Comparison of ENCODE assay signal across 8 cellular contexts in the genomic region with DNA sequence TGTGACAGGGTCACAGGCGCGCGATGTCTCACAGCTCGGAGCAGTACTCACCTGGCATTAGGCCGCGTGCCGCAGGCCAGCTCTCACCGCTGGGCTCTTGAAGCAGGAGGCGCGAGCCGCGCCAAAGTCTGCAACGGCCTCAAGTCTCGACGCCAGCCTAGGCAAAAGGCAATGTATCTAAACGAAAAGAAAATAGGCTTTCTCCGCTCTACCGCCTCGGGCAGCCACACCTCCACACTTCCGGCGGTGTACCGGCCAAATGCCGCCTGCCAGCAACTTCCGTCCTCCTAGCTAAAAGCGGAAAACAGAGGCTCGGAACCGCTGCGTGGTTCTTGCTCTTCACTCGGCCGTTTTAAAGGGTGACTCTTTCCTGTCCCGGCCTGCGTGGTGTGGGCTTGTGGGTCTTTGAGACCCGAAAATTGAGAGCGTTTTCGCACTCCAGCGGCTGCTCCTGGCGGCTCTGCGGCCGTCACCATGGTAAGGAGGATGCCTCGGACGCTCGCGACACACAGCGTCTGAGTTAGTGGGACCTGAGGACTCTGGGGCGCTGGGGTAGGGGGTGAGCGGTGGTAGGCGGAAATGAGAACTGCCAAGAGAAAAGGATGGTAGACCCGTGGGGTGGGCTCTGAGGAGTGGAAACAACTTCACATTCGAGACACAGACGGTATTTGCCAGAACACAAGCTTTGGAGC. TPM values are rescaled to one million over a fixed set of nuclear protein-coding genes. Genes with fewer than 3 reads are reported as not detected.
A peak's percentile ranks its signal among the peaks of the same experiment; 100 is the strongest.
DNase-seq lines count a peak whose midpoint lies in the region; ATAC-seq and TF ChIP-seq lines count a peak whose summit lies in the region.

A gene with protein sequence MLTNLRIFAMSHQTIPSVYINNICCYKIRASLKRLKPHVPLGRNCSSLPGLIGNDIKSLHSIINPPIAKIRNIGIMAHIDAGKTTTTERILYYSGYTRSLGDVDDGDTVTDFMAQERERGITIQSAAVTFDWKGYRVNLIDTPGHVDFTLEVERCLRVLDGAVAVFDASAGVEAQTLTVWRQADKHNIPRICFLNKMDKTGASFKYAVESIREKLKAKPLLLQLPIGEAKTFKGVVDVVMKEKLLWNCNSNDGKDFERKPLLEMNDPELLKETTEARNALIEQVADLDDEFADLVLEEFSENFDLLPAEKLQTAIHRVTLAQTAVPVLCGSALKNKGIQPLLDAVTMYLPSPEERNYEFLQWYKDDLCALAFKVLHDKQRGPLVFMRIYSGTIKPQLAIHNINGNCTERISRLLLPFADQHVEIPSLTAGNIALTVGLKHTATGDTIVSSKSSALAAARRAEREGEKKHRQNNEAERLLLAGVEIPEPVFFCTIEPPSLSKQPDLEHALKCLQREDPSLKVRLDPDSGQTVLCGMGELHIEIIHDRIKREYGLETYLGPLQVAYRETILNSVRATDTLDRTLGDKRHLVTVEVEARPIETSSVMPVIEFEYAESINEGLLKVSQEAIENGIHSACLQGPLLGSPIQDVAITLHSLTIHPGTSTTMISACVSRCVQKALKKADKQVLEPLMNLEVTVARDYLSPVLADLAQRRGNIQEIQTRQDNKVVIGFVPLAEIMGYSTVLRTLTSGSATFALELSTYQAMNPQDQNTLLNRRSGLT (minus strand): TSS at position 231 of the 692 bp plus-strand sequence. CDS start 3,375 bp downstream, outside the sequence.
A gene (plus strand): TSS at position 363 of the 692 bp plus-strand sequence. CDS start 112 bp downstream, at position 475.

- CTCF ChIA-PET in activated CD4-positive, alpha-beta memory T cell treated with anti-CD3 and anti-CD28 coated beads for 36 hours (lab: Charles Lee), result interaction anchor here (0.6 to 1.9 kb wide), 8 partner anchors 9 to 813 kb away, joined by 3 to 7 read pairs (median 4); no protein-coding TSS in a partner anchor

- peaks cover 0 to 33% (median 9%) of the 10 kb centered on the region in 4 donors for H3K36me3 ChIP-seq in right lobe of liver

- peaks cover 36 to 42% of the 10 kb centered on the region in 2 donors for H3K36me3 Mint-ChIP-seq in CD14-positive monocyte
- peaks cover 20% of the 10 kb centered on the region for H3K36me3 Mint-ChIP-seq in activated CD4-positive, alpha-beta memory T cell treated with anti-CD3 and anti-CD28 coated beads for 36 hours

- H3K9me3 ChIP-seq in right lobe of liver, result no peaks in the 10 kb centered on the region

- no peaks in the 10 kb centered on the region for H3K27me3 Mint-ChIP-seq in CD14-positive monocyte (ENCODE audit: low read depth in 3 of 3)
- no peaks in the 10 kb centered on the region for H3K27me3 Mint-ChIP-seq in activated CD4-positive, alpha-beta memory T cell treated with anti-CD3 and anti-CD28 coated beads for 36 hours

- H3K27me3 ChIP-seq in dorsolateral prefrontal cortex, result no peaks in the 10 kb centered on the region
- H3K27me3 ChIP-seq in right lobe of liver, result no peaks in the 10 kb centered on the region

- H3K9me3 Mint-ChIP-seq in CD14-positive monocyte, result peaks cover 0 to 3% (median 0%) of the 10 kb centered on the region in 7 donors
- H3K9me3 Mint-ChIP-seq in activated CD4-positive, alpha-beta memory T cell treated with anti-CD3 and anti-CD28 coated beads for 36 hours, result no peaks in the 10 kb centered on the region

- H3K27ac ChIP-seq in dorsolateral prefrontal cortex (peak within 1 kb of the TSS in 58 of 59 donors; percentile 6 to 93 (median 82)), right lobe of liver (peak within 1 kb of the TSS; percentile 59 to 79 (median 67))

- 0% methylated on average over 12 of the region's 50 CpGs for WGBS in right lobe of liver (ENCODE audit: insufficient coverage, low coverage, low lambda C conversion rate, missing lambda C conversion rate)

- POLR2A ChIA-PET in activated CD4-positive, alpha-beta memory T cell treated with anti-CD3 and anti-CD28 coated beads for 36 hours (lab: Charles Lee), result interaction anchor here (0.7 to 0.9 kb wide), 2 partner anchors 39 to 100 kb away, joined by 3 read pairs; no protein-coding TSS in a partner anchor

- TF ChIP-seq CTCF in CD14-positive monocyte (IDR thresholded peaks at IDR 0.05) (peak; percentile 9), dorsolateral prefrontal cortex (IDR thresholded peaks at IDR 0.05 in 54 of 56, conservative IDR thresholded peaks at IDR 0.05 in 2 of 56; ENCODE audit: low read depth in 1 of 56, partially characterized antibody in 56 of 56) (peak in 25 of 56 donors; percentile 5 to 54 (median 23)), right lobe of liver (IDR thresholded peaks at IDR 0.05) (no peak)

- peak within 1 kb of the TSS; percentile 94 to 99 (median 97) for H3K27ac Mint-ChIP-seq in CD14-positive monocyte
- H3K27ac Mint-ChIP-seq in activated CD4-positive, alpha-beta memory T cell treated with anti-CD3 and anti-CD28 coated beads for 36 hours, result peak within 1 kb of the TSS; percentile 97

- no peak for TF ChIP-seq POLR2A in right lobe of liver (IDR thresholded peaks at IDR 0.05)

- peaks cover 0 to 23% (median 10%) of the 10 kb centered on the region in 4 donors for H3K4me1 ChIP-seq in right lobe of liver

- peak within 1 kb of the TSS; percentile 99 to 100 for H3K4me3 Mint-ChIP-seq in CD14-positive monocyte
- H3K4me3 Mint-ChIP-seq in activated CD4-positive, alpha-beta memory T cell treated with anti-CD3 and anti-CD28 coated beads for 36 hours, result peak within 1 kb of the TSS; percentile 100

- H3K4me1 Mint-ChIP-seq in CD14-positive monocyte, result peaks cover 19% of the 10 kb centered on the region
- peaks cover 36% of the 10 kb centered on the region for H3K4me1 Mint-ChIP-seq in activated CD4-positive, alpha-beta memory T cell treated with anti-CD3 and anti-CD28 coated beads for 36 hours (ENCODE audit: low read depth)

- intact Hi-C loops in CD14-positive monocyte (cut with micrococcal nuclease), result loop anchor here in 1 of 2 donors (2.0 to 5.0 kb wide), 2 partner anchors 80 to 1202 kb away; a partner anchor contains a TSS
- intact Hi-C loops in activated CD4-positive, alpha-beta memory T cell treated with anti-CD3 and anti-CD28 coated beads for 36 hours (cut with micrococcal nuclease), result loop anchor here (1.0 to 10.0 kb wide), 8 partner anchors 82 to 1205 kb away; a partner anchor contains a TSS
- intact Hi-C loops in dorsolateral prefrontal cortex (cut with DNase I), result loop anchor here (2.0 to 10.0 kb wide), 6 partner anchors 80 to 1202 kb away; a partner anchor contains a TSS
- intact Hi-C loops in right lobe of liver (cut with DNase I), result loop anchor here (10.0 kb wide), 2 partner anchors 138 to 148 kb away; no protein-coding TSS in a partner anchor

- DNase-seq in CD14-positive monocyte (ENCODE audit: low spot score) (peak; percentile 89), NCI-H82 (lab: John Stamatoyannopoulos, UW) (peak; percentile 94), dorsolateral prefrontal cortex (peak; percentile 92 to 98 (median 96)), right lobe of liver (peak; percentile 91 to 94 (median 93))
- DNase-seq in activated CD4-positive, alpha-beta memory T cell treated with anti-CD3 and anti-CD28 coated beads for 36 hours, result peak; percentile 96
- peak; percentile 87 to 90 for DNase-seq in stimulated activated CD4-positive, alpha-beta T cell treated with anti-CD3 and anti-CD28 coated beads, Interleukin-4, amount 100 ng/mL, for 4 hours

- ATAC-seq in GM19397 (IDR thresholded peaks at IDR 0.05; ENCODE audit: unreplicated experiment), result peak; percentile 89
- peak; percentile 83 for ATAC-seq in HG03571 (IDR thresholded peaks at IDR 0.05; ENCODE audit: unreplicated experiment)
- peak; percentile 98 to 99 (median 99) for ATAC-seq in right lobe of liver

- H3K4me3 ChIP-seq in dorsolateral prefrontal cortex, result peak within 1 kb of the TSS; percentile 65 to 100 (median 96)
- H3K4me3 ChIP-seq in right lobe of liver, result peak within 1 kb of the TSS; percentile 92 to 99 (median 97)

RNA-seq across cellular contexts. Expression of the first gene that starts in this region (rescaled TPM):
- polyA plus RNA-seq in CD14-positive monocyte, result 10 to 100 TPM in 1 of 2 donors, 1 to 10 TPM in 1; 9.3 to 11.3 TPM
- 10 to 100 TPM; 30.9 to 33.0 TPM for total RNA-seq in activated CD4-positive, alpha-beta memory T cell treated with anti-CD3 and anti-CD28 coated beads for 36 hours
- total RNA-seq in dorsolateral prefrontal cortex, result 10 to 100 TPM; 22.4 to 57.2 (median 38.5) TPM
- total RNA-seq in right lobe of liver, result 10 to 100 TPM; 16.5 to 35.0 (median 29.7) TPM

RNA-seq across cellular contexts. Expression of the second gene that starts in this region (rescaled TPM):
- polyA plus RNA-seq in CD14-positive monocyte, result 10 to 100 TPM; 31.2 to 37.5 TPM
- total RNA-seq in activated CD4-positive, alpha-beta memory T cell treated with anti-CD3 and anti-CD28 coated beads for 36 hours, result 10 to 100 TPM; 96.1 to 98.0 TPM
- total RNA-seq in dorsolateral prefrontal cortex (10 to 100 TPM; 15.8 to 63.6 (median 30.8) TPM), right lobe of liver (10 to 100 TPM; 19.0 to 66.3 (median 26.1) TPM)

Comparison
In these comparisons a context has a peak if more than half of its experiments do, and no peak if none do; other contexts are left out.
1. Peak in every context shown above with its lines: DNase-seq, ATAC-seq, H3K4me3 ChIP-seq and H3K27ac ChIP-seq.